11 cellular contexts compared by ENCODE assay signal in the genomic region with DNA sequence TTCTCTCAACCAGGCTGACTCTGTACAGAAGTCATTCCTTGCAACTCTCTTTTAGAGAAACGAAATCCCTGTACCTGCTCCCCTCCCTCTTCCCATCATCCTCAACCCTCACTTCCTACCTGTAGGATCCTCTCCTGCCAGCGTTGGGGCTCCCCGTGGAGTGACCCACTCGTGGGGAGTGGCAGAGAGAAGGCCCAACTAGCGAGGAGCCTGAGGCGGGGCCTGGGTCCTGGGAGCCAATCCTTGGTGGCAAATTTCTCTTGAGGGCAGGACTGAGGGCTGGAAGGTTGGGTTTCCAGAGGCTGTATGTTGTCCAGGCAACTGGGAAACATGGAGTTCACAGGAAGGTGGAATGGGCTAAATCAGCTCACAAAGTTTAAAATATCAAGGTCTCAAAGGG. TPM values are rescaled to one million over a fixed set of nuclear protein-coding genes. Genes with fewer than 3 reads are reported as not detected.
DNase-seq lines count a peak whose midpoint lies in the region; ATAC-seq and TF ChIP-seq lines count a peak whose summit lies in the region.
"Had no signal": no experiment of that assay in that cellular context is flagged by ENCODE, and none has a peak within 500 bp of the region (broad histone marks: within the 10 kb centered on the region; RNA-seq: fewer than 3 reads in every experiment).

No MANE protein-coding gene starts in this region.

- ATAC-seq in GM21360 (IDR thresholded peaks at IDR 0.05; ENCODE audit: unreplicated experiment), result no peak
- ATAC-seq: stimulated activated naive CD8-positive, alpha-beta T cell treated with anti-CD3 and anti-CD28 coated beads, Interleukin-15, Interleukin-2, amounts not matched to agents 100 U/mL and 50 U/mL, for 24 hours had no signal

- no peaks in the 10 kb centered on the region for H3K36me3 ChIP-seq in GM23248 (ENCODE audit: low read depth)
- no peaks in the 10 kb centered on the region for H3K36me3 ChIP-seq in endocrine pancreas (ENCODE audit: control insufficient read depth, insufficient read depth, low read length)
- no peaks in the 10 kb centered on the region for H3K36me3 ChIP-seq in tibial artery

- no peaks in the 10 kb centered on the region for H3K27me3 Mint-ChIP-seq in activated naive CD4-positive, alpha-beta T cell treated with anti-CD3 and anti-CD28 coated beads for 36 hours (ENCODE audit: low read depth)

- no peak overlapping the region for H3K9ac ChIP-seq in GM23248
- H3K9ac ChIP-seq in endocrine pancreas (ENCODE audit: control insufficient read depth, insufficient read depth, low read length), result peak overlapping the region; percentile 2

- no peaks in the 10 kb centered on the region for H3F3A ChIP-seq in GM23248 (ENCODE audit: insufficient read depth)

- intact Hi-C loops in tibial artery (cut with DNase I; ENCODE audit: low total_unique reads), result loop anchor here (10.0 kb wide), 1 partner anchor 51 kb away; the partner anchor contains the start of gene ABCG4
- intact Hi-C loops in activated naive CD4-positive, alpha-beta T cell treated with anti-CD3 and anti-CD28 coated beads for 36 hours (cut with micrococcal nuclease), result loop anchor here (2.0 to 5.0 kb wide), 3 partner anchors 48 to 139 kb away; partner anchors contain the start of genes ABCG4 and HYOU1

- no peaks in the 10 kb centered on the region for H3K79me2 ChIP-seq in GM23248 (ENCODE audit: insufficient read depth)

- H3K4me3 Mint-ChIP-seq in activated naive CD4-positive, alpha-beta T cell treated with anti-CD3 and anti-CD28 coated beads for 36 hours, result no peak overlapping the region
- H3K4me3 Mint-ChIP-seq: naive B cell had no signal

- TF ChIP-seq CTCF in coronary artery (IDR thresholded peaks at IDR 0.05) (no peak), tibial artery (IDR thresholded peaks at IDR 0.05) (no peak)

- H3K9me3 Mint-ChIP-seq in activated naive CD4-positive, alpha-beta T cell treated with anti-CD3 and anti-CD28 coated beads for 36 hours, result no peaks in the 10 kb centered on the region
- H3K9me3 Mint-ChIP-seq: naive B cell had no signal

- H4K20me1 ChIP-seq in GM23248 (ENCODE audit: insufficient read depth), result no peaks in the 10 kb centered on the region

- CTCF ChIA-PET in activated naive CD4-positive, alpha-beta T cell treated with anti-CD3 and anti-CD28 coated beads for 36 hours (lab: Charles Lee), result interaction anchor here (0.6 to 5.8 kb wide), 22 partner anchors 8 to 491 kb away, joined by 3 to 47 read pairs (median 4); partner anchors contain the start of genes CBL, NLRX1 and VPS11

- no peak overlapping the region for H2AFZ ChIP-seq in GM23248

- no peaks in the 10 kb centered on the region for H3K9me3 ChIP-seq in GM23248 (ENCODE audit: low read depth)
- no peaks in the 10 kb centered on the region for H3K9me3 ChIP-seq in endocrine pancreas (ENCODE audit: control insufficient read depth, low read length)
- no peaks in the 10 kb centered on the region for H3K9me3 ChIP-seq in tibial artery

- no peaks in the 10 kb centered on the region for H3K27me3 ChIP-seq in GM23248 (replicated peaks; ENCODE audit: insufficient read depth)
- no peaks in the 10 kb centered on the region for H3K27me3 ChIP-seq in endocrine pancreas (ENCODE audit: control insufficient read depth, insufficient read depth, low read length)
- no peaks in the 10 kb centered on the region for H3K27me3 ChIP-seq in tibial artery

- no peaks in the 10 kb centered on the region for H3K36me3 Mint-ChIP-seq in activated naive CD4-positive, alpha-beta T cell treated with anti-CD3 and anti-CD28 coated beads for 36 hours (ENCODE audit: low read depth)
- H3K36me3 Mint-ChIP-seq: naive B cell had no signal

- peak; percentile 75 for DNase-seq in GM23248
- DNase-seq in NCI-H510A (lab: John Stamatoyannopoulos, UW), result peak; percentile 87
- peak; percentile 48 for DNase-seq in myocyte (ENCODE audit: low read depth)
- DNase-seq in coronary artery (ENCODE audit: low spot score), result no peak
- no peak for DNase-seq in tibial artery
- DNase-seq in activated naive CD4-positive, alpha-beta T cell treated with anti-CD3 and anti-CD28 coated beads for 36 hours, result no peak
- DNase-seq: activated effector memory CD4-positive, alpha-beta T cell treated with anti-CD3 and anti-CD28 coated beads, Interleukin-2, amount 50 U/mL, for 16 hours; naive B cell; stimulated activated naive CD8-positive, alpha-beta T cell treated with anti-CD3 and anti-CD28 coated beads, Interleukin-15, Interleukin-2, amounts not matched to agents 100 U/mL and 50 U/mL, for 24 hours had no signal

- H3K27ac Mint-ChIP-seq in activated naive CD4-positive, alpha-beta T cell treated with anti-CD3 and anti-CD28 coated beads for 36 hours, result no peak overlapping the region
- H3K27ac Mint-ChIP-seq: naive B cell had no signal

- no peak overlapping the region for H3K4me3 ChIP-seq in GM23248
- no peak overlapping the region for H3K4me3 ChIP-seq in endocrine pancreas (ENCODE audit: control insufficient read depth, insufficient read depth, low read length)
- no peak overlapping the region for H3K4me3 ChIP-seq in coronary artery
- H3K4me3 ChIP-seq in tibial artery, result no peak overlapping the region

- no peaks in the 10 kb centered on the region for H3K4me1 ChIP-seq in GM23248 (ENCODE audit: insufficient read depth)
- no peaks in the 10 kb centered on the region for H3K4me1 ChIP-seq in endocrine pancreas (ENCODE audit: control insufficient read depth, insufficient read depth, low read length)
- no peaks in the 10 kb centered on the region for H3K4me1 ChIP-seq in tibial artery

- no peaks in the 10 kb centered on the region for H3K9me2 ChIP-seq in GM23248 (ENCODE audit: insufficient read depth)

- in situ Hi-C loops in GM23248 (cut with MboI), result no loop called here

- no peaks in the 10 kb centered on the region for H3K4me1 Mint-ChIP-seq in activated naive CD4-positive, alpha-beta T cell treated with anti-CD3 and anti-CD28 coated beads for 36 hours (ENCODE audit: low read depth)

- H3K27ac ChIP-seq in GM23248 (no peak overlapping the region), coronary artery (no peak overlapping the region), tibial artery (no peak overlapping the region)

- WGBS in GM23248 (ENCODE audit: low coverage in 1 of 2, low lambda C conversion rate in 2 of 2, missing lambda C conversion rate in 2 of 2), 2 experiments, result 13 to 15% methylated on average over 6 of the region's 6 CpGs

- no peak overlapping the region for H3K4me2 ChIP-seq in GM23248 (ENCODE audit: unreplicated experiment)

RNA-seq across cellular contexts. Expression of gene NHERF4, which starts 10.4 kb away (rescaled TPM):
- total RNA-seq in GM23248 (2014; rRNA removed; shearing (Covaris generic)), result not detected in 2 replicates
- not detected in 2 replicates for polyA plus RNA-seq in GM23248 (2016; fragmentation: Nextera tagmentation; extraction: Ambion mirVana)
- total RNA-seq in myocyte, result not detected in 2 replicates
- not detected for polyA plus RNA-seq in myocyte (2012)
- not detected for total RNA-seq in activated naive CD4-positive, alpha-beta T cell treated with anti-CD3 and anti-CD28 coated beads for 36 hours

RNA-seq across cellular contexts. Expression of gene CBL, which starts 10.5 kb away (rescaled TPM):
- 7.8 and 8.6 TPM in 2 replicates for total RNA-seq in GM23248 (2014; rRNA removed; shearing (Covaris generic))
- polyA plus RNA-seq in GM23248 (2016; fragmentation: Nextera tagmentation; extraction: Ambion mirVana), result 5.0 and 5.8 TPM in 2 replicates
- total RNA-seq in myocyte, result 8.2 and 9.1 TPM in 2 replicates
- polyA plus RNA-seq in myocyte (2012), result 6.6 TPM
- 10 to 100 TPM; 25.3 to 25.7 TPM for total RNA-seq in activated naive CD4-positive, alpha-beta T cell treated with anti-CD3 and anti-CD28 coated beads for 36 hours

RNA-seq across cellular contexts. Expression of gene NLRX1, which starts 27.2 kb away (rescaled TPM):
- total RNA-seq in GM23248 (2014; rRNA removed; shearing (Covaris generic)), result 19.7 and 28.0 TPM in 2 replicates
- 13.4 and 13.8 TPM in 2 replicates for polyA plus RNA-seq in GM23248 (2016; fragmentation: Nextera tagmentation; extraction: Ambion mirVana)
- 22.8 and 24.1 TPM in 2 replicates for total RNA-seq in myocyte
- 18.2 TPM for polyA plus RNA-seq in myocyte (2012)
- total RNA-seq in activated naive CD4-positive, alpha-beta T cell treated with anti-CD3 and anti-CD28 coated beads for 36 hours, result 10 to 100 TPM; 20.8 to 22.2 TPM

RNA-seq across cellular contexts. Expression of gene ABCG4, which starts 46.8 kb away (rescaled TPM):
- not detected in 2 replicates for total RNA-seq in GM23248 (2014; rRNA removed; shearing (Covaris generic))
- 0.06 and 0.14 TPM in 2 replicates for polyA plus RNA-seq in GM23248 (2016; fragmentation: Nextera tagmentation; extraction: Ambion mirVana)
- total RNA-seq in myocyte, result 0.08 and 0.16 TPM in 2 replicates
- polyA plus RNA-seq in myocyte (2012), result 0.28 TPM
- under 1 TPM; 0.12 to 0.31 TPM for total RNA-seq in activated naive CD4-positive, alpha-beta T cell treated with anti-CD3 and anti-CD28 coated beads for 36 hours

Comparison
In these comparisons a context has a peak if more than half of its experiments do, and no peak if none do; other contexts are left out.
1. DNase-seq: peak in GM23248 (single experiment), NCI-H510A (single experiment) and myocyte (single experiment); none in coronary artery (single experiment), tibial artery (0 of 2) and activated naive CD4-positive, alpha-beta T cell treated with anti-CD3 and anti-CD28 coated beads for 36 hours (single experiment).